ENCODE assay signal across 18 cellular contexts in genomic region chr11:120789391-120789790, GRCh38.
DNase-seq lines count a peak whose midpoint lies in the region; ATAC-seq, FAIRE-seq and TF ChIP-seq lines count a peak whose summit lies in the region.
"Had no signal": no experiment of that assay in that cellular context is flagged by ENCODE, and none has a peak within 500 bp of the region (broad histone marks: within the 10 kb centered on the region; RNA-seq: fewer than 3 reads in every experiment).

No MANE protein-coding gene starts in this region.

- TF ChIP-seq EP300 in HepG2 (IDR thresholded peaks at IDR 0.05; ENCODE audit: low read depth in 2 of 2, low read length in 2 of 2) (no peak), HepG2 (CRISPR knock-in tag; IDR thresholded peaks at IDR 0.05; ENCODE audit: borderline replicate concordance) (no peak), GM12878 (IDR thresholded peaks at IDR 0.05; ENCODE audit: borderline replicate concordance in 1 of 2, control insufficient read depth in 1 of 2, low read depth in 2 of 2, low read length in 2 of 2) (no peak)

- H3K27me3 ChIP-seq in HepG2 (ENCODE audit: control insufficient read depth in 1 of 2, insufficient read depth in 2 of 2, low read length in 2 of 2), result peaks cover 0 to 32% of the 10 kb centered on the region in 2 experiments; a peak in 3 of 5 replicates
- H3K27me3 ChIP-seq in right lobe of liver, result no peaks in the 10 kb centered on the region
- no peaks in the 10 kb centered on the region; a peak in 1 of 4 replicates for H3K27me3 ChIP-seq in GM12878 (replicated peaks in 1 of 2; ENCODE audit: control insufficient read depth in 2 of 2, insufficient read depth in 2 of 2, low read length in 1 of 2)
- H3K27me3 ChIP-seq: BLaER1 treated with 17β-estradiol and CSF1 and Interleukin-3, amounts not matched to agents 10 nM and 100 nM had no signal

- SMC1A ChIA-PET in GM12878 (lab: Charles Lee; ENCODE audit: uncharacterized antibody, unreplicated experiment), result no interaction called here

- H3K4me3 ChIP-seq in HepG2 (replicated peaks in 1 of 3; ENCODE audit: insufficient read depth in 1 of 3, low read depth in 2 of 3, low read length in 3 of 3) (no peak overlapping the region), right lobe of liver (no peak overlapping the region), GM12878 (no peak overlapping the region)
- H3K4me3 ChIP-seq: BLaER1 treated with 17β-estradiol and CSF1 and Interleukin-3, amounts not matched to agents 10 nM and 100 nM; GM23338 had no signal

- H4K20me1 ChIP-seq in HepG2 (ENCODE audit: insufficient read depth, low read length), result no peaks in the 10 kb centered on the region
- no peaks in the 10 kb centered on the region; the same call in 1 of the 2 replicates for H4K20me1 ChIP-seq in GM12878 (ENCODE audit: control insufficient read depth, insufficient read depth)
- H4K20me1 ChIP-seq: BLaER1 treated with 17β-estradiol and CSF1 and Interleukin-3, amounts not matched to agents 10 nM and 100 nM had no signal

- H3K79me2 ChIP-seq in HepG2 (ENCODE audit: insufficient read depth, low read length) (no peaks in the 10 kb centered on the region), GM12878 (ENCODE audit: control insufficient read depth, insufficient read depth, low read length) (no peaks in the 10 kb centered on the region)

- ATAC-seq in HepG2, result no peak
- no peak for ATAC-seq in right lobe of liver
- no peak for ATAC-seq in GM12878
- ATAC-seq in sciatic nerve, result no peak
- ATAC-seq in HG02763 (IDR thresholded peaks at IDR 0.05; ENCODE audit: unreplicated experiment), result no peak
- ATAC-seq: CD8-positive, alpha-beta T cell; GM23338 had no signal

- DNase-seq in HepG2 (ENCODE audit: low spot score) (no peak), right lobe of liver (no peak), GM12878 (ENCODE audit: low read depth, low spot score) (no peak), sciatic nerve (ENCODE audit: low spot score) (peak; percentile 7), anterior cingulate cortex (lab: John Stamatoyannopoulos, UW) (no peak)
- DNase-seq: Calu3; CD8-positive, alpha-beta T cell; DMS53; DND-41; EL; HCEC 1CT; HFFc6 had no signal

- POLR2A ChIA-PET in HepG2 (lab: Yijun Ruan, JAX), result no interaction called here
- POLR2A ChIA-PET in GM12878 (lab: Charles Lee), result no interaction called here

- H3K36me3 ChIP-seq in HepG2 (replicated peaks in 1 of 2; ENCODE audit: control insufficient read depth in 1 of 2, insufficient read depth in 2 of 2, low read length in 2 of 2), result no peaks in the 10 kb centered on the region
- no peaks in the 10 kb centered on the region for H3K36me3 ChIP-seq in right lobe of liver
- H3K36me3 ChIP-seq in GM12878 (ENCODE audit: control insufficient read depth in 2 of 2, insufficient read depth in 2 of 2, low read length in 1 of 2), result no peaks in the 10 kb centered on the region; a peak in 1 of 4 replicates
- H3K36me3 ChIP-seq: BLaER1 treated with 17β-estradiol and CSF1 and Interleukin-3, amounts not matched to agents 10 nM and 100 nM had no signal

- H3K27ac ChIP-seq in HepG2 (ENCODE audit: extremely low read length, insufficient read depth, low read length), result no peak overlapping the region
- H3K27ac ChIP-seq in right lobe of liver, result no peak overlapping the region
- H3K27ac ChIP-seq in GM12878 (ENCODE audit: control insufficient read depth, insufficient read depth), result no peak overlapping the region
- H3K27ac ChIP-seq: BLaER1 treated with 17β-estradiol and CSF1 and Interleukin-3, amounts not matched to agents 10 nM and 100 nM had no signal

- H3K9ac ChIP-seq in HepG2 (ENCODE audit: insufficient read depth, low read depth, low read length), result no peak overlapping the region
- no peak overlapping the region for H3K9ac ChIP-seq in GM12878 (ENCODE audit: control insufficient read depth, insufficient read depth, low read length)
- H3K9ac ChIP-seq: BLaER1 treated with 17β-estradiol and CSF1 and Interleukin-3, amounts not matched to agents 10 nM and 100 nM had no signal

- no peak for TF ChIP-seq POLR2A in HepG2 (IDR thresholded peaks at IDR 0.05; ENCODE audit: insufficient read depth in 1 of 2, low read depth in 2 of 2, low read length in 2 of 2)
- no peak for TF ChIP-seq POLR2A in right lobe of liver (IDR thresholded peaks at IDR 0.05)
- TF ChIP-seq POLR2A in GM12878 (IDR thresholded peaks at IDR 0.05; ENCODE audit: low read depth, low read length), result no peak

- no peaks in the 10 kb centered on the region for H3K4me1 ChIP-seq in HepG2 (ENCODE audit: insufficient read depth, low read length)
- no peaks in the 10 kb centered on the region for H3K4me1 ChIP-seq in right lobe of liver
- H3K4me1 ChIP-seq in GM12878 (ENCODE audit: control insufficient read depth, insufficient read depth, low read length), result no peaks in the 10 kb centered on the region
- H3K4me1 ChIP-seq: BLaER1 treated with 17β-estradiol and CSF1 and Interleukin-3, amounts not matched to agents 10 nM and 100 nM had no signal

- H3K4me2 ChIP-seq in HepG2 (ENCODE audit: low read depth, low read length) (no peak overlapping the region), GM12878 (ENCODE audit: control insufficient read depth, insufficient read depth) (no peak overlapping the region)
- H3K4me2 ChIP-seq: BLaER1 treated with 17β-estradiol and CSF1 and Interleukin-3, amounts not matched to agents 10 nM and 100 nM; GM23338 had no signal

- TF ChIP-seq CTCF in HepG2 (CRISPR knock-in tag; IDR thresholded peaks at IDR 0.05) (no peak), right lobe of liver (IDR thresholded peaks at IDR 0.05) (no peak), GM12878 (IDR thresholded peaks at IDR 0.05 in 2 of 3, conservative IDR thresholded peaks at IDR 0.05 in 1 of 3; ENCODE audit: control insufficient read depth in 2 of 3, extremely low read depth in 1 of 3, insufficient read depth in 1 of 3, low read depth in 3 of 3, low read length in 3 of 3) (no peak)

- in situ Hi-C loops in HepG2 (cut with HindIII; ENCODE audit: extremely low pct_ligation_motif_present, low pct_unique_long_range_greater_than_20kb), result no loop called here
- in situ Hi-C loops in GM12878 (cut with MboI), result no loop called here

- RAD21 ChIA-PET in GM12878 (lab: Charles Lee; ENCODE audit: unreplicated experiment), result no interaction called here

- intact Hi-C loops in HepG2 (cut with micrococcal nuclease; ENCODE audit: unreplicated experiment) (no loop called here), right lobe of liver (cut with DNase I) (no loop called here), GM12878 (cut with micrococcal nuclease; ENCODE audit: unreplicated experiment) (no loop called here), sciatic nerve (cut with DNase I) (no loop called here)

- H2AFZ ChIP-seq in HepG2 (ENCODE audit: low read length) (no peak overlapping the region), GM12878 (ENCODE audit: control insufficient read depth, low read depth, low read length) (no peak overlapping the region)
- H2AFZ ChIP-seq: GM23338 had no signal

- BruUV-seq in HepG2 (replicated peaks; lab: Mats Ljungman, UMichigan) (no TSS peak), GM12878 (replicated peaks; lab: Mats Ljungman, UMichigan) (no TSS peak)

- H3K9me3 ChIP-seq in HepG2 (ENCODE audit: low read length) (no peaks in the 10 kb centered on the region), right lobe of liver (no peaks in the 10 kb centered on the region), GM12878 (replicated peaks; ENCODE audit: control insufficient read depth, insufficient read depth, low read length) (no peaks in the 10 kb centered on the region)
- H3K9me3 ChIP-seq: BLaER1 treated with 17β-estradiol and CSF1 and Interleukin-3, amounts not matched to agents 10 nM and 100 nM had no signal

- CTCF ChIA-PET in HepG2 (lab: Yijun Ruan, JAX; ENCODE audit: low intra/inter-chr PET ratio, low total read pairs), result no interaction called here
- CTCF ChIA-PET in GM12878 (lab: Yijun Ruan, JAX), result no interaction called here

- WGBS in HepG2 (ENCODE audit: low lambda C conversion rate), result 41% methylated on average over 9 of the region's 9 CpGs
- 49% methylated on average over 8 of the region's 9 CpGs for WGBS in right lobe of liver (ENCODE audit: insufficient coverage, low coverage, low lambda C conversion rate, missing lambda C conversion rate)
- WGBS in GM12878 (ENCODE audit: insufficient coverage, insufficient replicate concordance, low lambda C conversion rate, missing lambda C conversion rate), result 40% methylated on average over 9 of the region's 9 CpGs

- FAIRE-seq in HepG2 (lab: Jason Lieb, UNC), result no peak
- no peak for FAIRE-seq in GM12878 (lab: Jason Lieb, UNC)
- FAIRE-seq: GM12891, GM18507, H54 had no signal

- no peak for TF ChIP-seq RAD21 in HepG2 (CRISPR knock-in tag; IDR thresholded peaks at IDR 0.05)
- no peak for TF ChIP-seq RAD21 in GM12878 (IDR thresholded peaks at IDR 0.05; ENCODE audit: insufficient read depth, low read depth, low read length)

TF ChIP-seq in HepG2, 621 proteins besides CTCF, POLR2A, EP300 and RAD21:
- TF ChIP-seq NCOA1 (CRISPR knock-in tag; IDR thresholded peaks at IDR 0.05) (no peak), ATF7 (IDR thresholded peaks at IDR 0.05) (peak; percentile 99), ATF7 (CRISPR knock-in tag; IDR thresholded peaks at IDR 0.05) (no peak), CREB1 (IDR thresholded peaks at IDR 0.05) (peak; percentile 98), CREB1 (CRISPR knock-in tag; IDR thresholded peaks at IDR 0.05) (no peak), TCF7L2 (IDR thresholded peaks at IDR 0.05; ENCODE audit: low read depth, low read length) (no peak)

TF ChIP-seq in GM12878, 131 proteins besides CTCF, POLR2A, EP300 and RAD21:
- no peak for TF ChIP-seq PML (IDR thresholded peaks at IDR 0.05; ENCODE audit: low read length)
- TF ChIP-seq ATF7 (IDR thresholded peaks at IDR 0.05; ENCODE audit: low read depth), result peak; percentile 71
